Comparison of ENCODE assay signal across 9 cellular contexts in genomic region chr1:58317086-58317485, GRCh38.
"Had no signal": no experiment of that assay in that cellular context is flagged by ENCODE, and none has a peak within 500 bp of the region (broad histone marks: within the 10 kb centered on the region; RNA-seq: fewer than 3 reads in every experiment).

No MANE protein-coding gene starts in this region.

- ATAC-seq: HCT116, HepG2 had no signal

- H3K9me3 ChIP-seq: HAP-1 had no signal

- H3K4me3 Mint-ChIP-seq: IgD-negative memory B cell had no signal

- H3K27ac ChIP-seq: GM23248, HL-60 had no signal

- H3K4me3 ChIP-seq: GM23248, HAP-1 had no signal

- H3K36me3 ChIP-seq: HAP-1 had no signal

- H3K27ac Mint-ChIP-seq: IgD-negative memory B cell had no signal

- DNase-seq: GM23248, GOT3, H7, KG1 had no signal

- H3K4me1 ChIP-seq: HAP-1 had no signal

- H3K4me1 Mint-ChIP-seq: IgD-negative memory B cell had no signal

- H3K27me3 Mint-ChIP-seq: IgD-negative memory B cell had no signal
